ENCODE assay signal across 8 cellular contexts in genomic region chr6:154733610-154734379, GRCh38. TPM values are rescaled to one million over a fixed set of nuclear protein-coding genes. Genes with fewer than 3 reads are reported as not detected.
DNase-seq lines count a peak whose midpoint lies in the region; ATAC-seq and TF ChIP-seq lines count a peak whose summit lies in the region.

No MANE protein-coding gene starts in this region.

- CTCF ChIA-PET in CD4-positive, alpha-beta T cell (lab: Charles Lee) = interaction anchor here (0.9 to 1.9 kb wide), 2 partner anchors 9 to 58 kb away, joined by 3 to 7 read pairs; no protein-coding TSS in a partner anchor
- CTCF ChIA-PET in activated CD4-positive, alpha-beta memory T cell treated with anti-CD3 and anti-CD28 coated beads, Interleukin-2, amount 10 ng/mL, durations not matched to agents 7 days and 5 days (lab: Charles Lee) = interaction anchor here (0.6 to 1.8 kb wide), 6 partner anchors 9 to 570 kb away, joined by 3 to 13 read pairs (median 3); no protein-coding TSS in a partner anchor

- H3K9me3 Mint-ChIP-seq in CD4-positive, alpha-beta T cell = no peaks in the 10 kb centered on the region
- H3K9me3 Mint-ChIP-seq in activated CD4-positive, alpha-beta memory T cell treated with anti-CD3 and anti-CD28 coated beads, Interleukin-2, amount 10 ng/mL, durations not matched to agents 7 days and 5 days = no peaks in the 10 kb centered on the region

- ATAC-seq in CD4-positive, alpha-beta T cell (ENCODE audit: poor library complexity) = peak; percentile 79
- peak; percentile 77 for ATAC-seq in GM19455 (IDR thresholded peaks at IDR 0.05; ENCODE audit: unreplicated experiment)

- H3K36me3 ChIP-seq in duodenal mucosa (ENCODE audit: control insufficient read depth in 1 of 2, insufficient read depth in 2 of 2, low read length in 2 of 2) = no peaks in the 10 kb centered on the region

- H3K27ac ChIP-seq in CD4-positive, alpha-beta T cell (ENCODE audit: low read depth, low read length) = peak overlapping the region; percentile 98
- peak overlapping the region; percentile 98 for H3K27ac ChIP-seq in duodenal mucosa (ENCODE audit: low read depth, low read length)

- intact Hi-C loops in CD4-positive, alpha-beta T cell (cut with DNase I, micrococcal nuclease) = loop anchor here (1.0 to 2.0 kb wide), 5 partner anchors 57 to 581 kb away; partner anchors contain the start of gene TFB1M (in 1 of the 2)
- intact Hi-C loops in lower leg skin (cut with DNase I; ENCODE audit: low total_unique reads) = no loop called here

- H3K4me3 Mint-ChIP-seq in CD4-positive, alpha-beta T cell = peak overlapping the region; percentile 87
- peak overlapping the region; percentile 83 for H3K4me3 Mint-ChIP-seq in activated CD4-positive, alpha-beta memory T cell treated with anti-CD3 and anti-CD28 coated beads, Interleukin-2, amount 10 ng/mL, durations not matched to agents 7 days and 5 days

- 0 to 1% methylated on average over 36 to 51 of the region's 73 CpGs for WGBS in lower leg skin, 2 donors

- peak; percentile 79 to 88 (median 84) for DNase-seq in CD4-positive, alpha-beta T cell
- peak; percentile 96 for DNase-seq in HK-2 (ENCODE audit: unreplicated experiment)
- DNase-seq in NCI-H82 treated with DMSO at 0.1 percent for 48 hours (lab: John Stamatoyannopoulos, UW; ENCODE audit: unreplicated experiment) = peak; percentile 86
- DNase-seq in activated CD4-positive, alpha-beta memory T cell treated with anti-CD3 and anti-CD28 coated beads, Interleukin-2, amount 10 ng/mL, durations not matched to agents 7 days and 5 days = peak; percentile 92
- peak; percentile 96 to 99 for DNase-seq in lower leg skin (ENCODE audit: low spot score in 2 of 2)
- DNase-seq in stimulated activated CD4-positive, alpha-beta T cell treated with anti-CD3 and anti-CD28 coated beads, Interleukin-4, amount 100 ng/mL, for 4 hours = peak; percentile 86

- peaks cover 24% of the 10 kb centered on the region for H3K36me3 Mint-ChIP-seq in CD4-positive, alpha-beta T cell (ENCODE audit: low read depth)
- peaks cover 16% of the 10 kb centered on the region for H3K36me3 Mint-ChIP-seq in activated CD4-positive, alpha-beta memory T cell treated with anti-CD3 and anti-CD28 coated beads, Interleukin-2, amount 10 ng/mL, durations not matched to agents 7 days and 5 days (ENCODE audit: low read depth)

- H3K27me3 ChIP-seq in CD4-positive, alpha-beta T cell (ENCODE audit: control insufficient read depth, insufficient read depth, low read length) = no peaks in the 10 kb centered on the region
- H3K27me3 ChIP-seq in duodenal mucosa (ENCODE audit: control insufficient read depth in 1 of 2, insufficient read depth in 2 of 2, low read length in 2 of 2) = no peaks in the 10 kb centered on the region

- POLR2A ChIA-PET in CD4-positive, alpha-beta T cell (lab: Charles Lee) = interaction anchor here (1.7 kb wide), 1 partner anchor 28 kb away, joined by 5 read pairs; no protein-coding TSS in a partner anchor
- POLR2A ChIA-PET in activated CD4-positive, alpha-beta memory T cell treated with anti-CD3 and anti-CD28 coated beads, Interleukin-2, amount 10 ng/mL, durations not matched to agents 7 days and 5 days (lab: Charles Lee) = interaction anchor here (0.6 to 1.5 kb wide), 8 partner anchors 9 to 581 kb away, joined by 3 to 8 read pairs (median 3); no protein-coding TSS in a partner anchor

- no peaks in the 10 kb centered on the region for H3K27me3 Mint-ChIP-seq in CD4-positive, alpha-beta T cell
- no peaks in the 10 kb centered on the region for H3K27me3 Mint-ChIP-seq in activated CD4-positive, alpha-beta memory T cell treated with anti-CD3 and anti-CD28 coated beads, Interleukin-2, amount 10 ng/mL, durations not matched to agents 7 days and 5 days

- H3K4me1 ChIP-seq in duodenal mucosa (ENCODE audit: control insufficient read depth in 1 of 2, insufficient read depth in 2 of 2, low read length in 2 of 2) = peaks cover 28 to 34% of the 10 kb centered on the region in 2 donors

- peak overlapping the region; percentile 76 to 82 for H3K9ac ChIP-seq in duodenal mucosa (ENCODE audit: low read depth in 1 of 2, low read length in 2 of 2)

- H3K4me1 Mint-ChIP-seq in CD4-positive, alpha-beta T cell (ENCODE audit: low read depth) = peaks cover 43% of the 10 kb centered on the region
- peaks cover 45% of the 10 kb centered on the region for H3K4me1 Mint-ChIP-seq in activated CD4-positive, alpha-beta memory T cell treated with anti-CD3 and anti-CD28 coated beads, Interleukin-2, amount 10 ng/mL, durations not matched to agents 7 days and 5 days

- H3K27ac Mint-ChIP-seq in CD4-positive, alpha-beta T cell = peak overlapping the region; percentile 86
- H3K27ac Mint-ChIP-seq in activated CD4-positive, alpha-beta memory T cell treated with anti-CD3 and anti-CD28 coated beads, Interleukin-2, amount 10 ng/mL, durations not matched to agents 7 days and 5 days = peak overlapping the region; percentile 71

- no peaks in the 10 kb centered on the region for H3K9me3 ChIP-seq in CD4-positive, alpha-beta T cell (ENCODE audit: control insufficient read depth, low read length)
- no peaks in the 10 kb centered on the region for H3K9me3 ChIP-seq in duodenal mucosa (ENCODE audit: control insufficient read depth in 1 of 2, low read length in 2 of 2)

- peak; percentile 49 for TF ChIP-seq CTCF in CD4-positive, alpha-beta T cell (IDR thresholded peaks at IDR 0.05)
- TF ChIP-seq CTCF in lower leg skin (IDR thresholded peaks at IDR 0.05) = no peak

- no peak for TF ChIP-seq POLR2A in lower leg skin (IDR thresholded peaks at IDR 0.05)

- H3K4me3 ChIP-seq in duodenal mucosa (ENCODE audit: low read depth in 1 of 2, low read length in 2 of 2) = peak overlapping the region; percentile 81 to 93
- H3K4me3 ChIP-seq in lower leg skin (ENCODE audit: low read depth, poor library complexity, severe bottlenecking) = peak overlapping the region; percentile 97

RNA-seq across cellular contexts. Expression of gene SCAF8, which starts 0.6 kb away (rescaled TPM):
- 10 to 100 TPM; 82.6 to 83.8 TPM for total RNA-seq in CD4-positive, alpha-beta T cell
- total RNA-seq in activated CD4-positive, alpha-beta memory T cell treated with anti-CD3 and anti-CD28 coated beads, Interleukin-2, amount 10 ng/mL, durations not matched to agents 7 days and 5 days = 10 to 100 TPM; 38.3 to 39.7 TPM
- 10 to 100 TPM; 31.4 to 45.3 (median 41.3) TPM for total RNA-seq in lower leg skin

Comparison
In these comparisons a context has a peak if more than half of its experiments do, and no peak if none do; other contexts are left out.
1. Peak in every context shown above with its lines: DNase-seq, ATAC-seq, H3K4me3 ChIP-seq and H3K27ac ChIP-seq.